Comparison of ENCODE assay signal across 19 cellular contexts in the genomic region with DNA sequence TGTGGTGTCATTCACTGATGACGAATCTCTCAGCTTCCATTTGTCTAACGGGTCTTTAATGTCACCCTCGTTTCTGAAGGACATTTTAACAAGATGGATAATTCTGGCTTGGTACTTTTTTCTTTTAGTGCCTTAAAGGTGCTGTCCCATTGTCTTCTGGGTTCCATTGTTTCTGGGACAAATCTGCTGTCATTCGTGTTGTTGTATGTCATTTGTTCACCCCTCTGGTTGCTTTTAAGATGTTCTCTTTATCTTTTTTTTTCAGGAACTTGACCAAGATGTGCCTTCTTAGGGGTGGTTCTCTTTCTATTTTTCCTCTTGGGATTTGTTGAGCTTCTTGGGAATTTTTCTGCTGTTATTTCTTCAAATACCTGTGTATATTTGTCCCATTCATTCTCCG. TPM values are rescaled to one million over a fixed set of nuclear protein-coding genes. Genes with fewer than 3 reads are reported as not detected.
"Had no signal": no experiment of that assay in that cellular context is flagged by ENCODE, and none has a peak within 500 bp of the region (broad histone marks: within the 10 kb centered on the region; RNA-seq: fewer than 3 reads in every experiment).

No MANE protein-coding gene starts in this region.

- H3K27ac ChIP-seq: dorsolateral prefrontal cortex, neutrophil, sigmoid colon, skin epidermis, testis, tibial nerve, upper lobe of right lung, vagina had no signal

- DNase-seq: effector CD8-positive, alpha-beta T cell; foreskin melanocyte; hippocampal formation; kidney glomerular epithelial cell; mammary epithelial cell; naive thymus-derived CD4-positive, alpha-beta T cell; stimulated activated CD4-positive, alpha-beta T cell treated with anti-CD3 and anti-CD28 coated beads, Interleukin-2, amount 100 ng/mL, for 24 hours; stimulated activated CD4-positive, alpha-beta T cell treated with anti-CD3 and anti-CD28 coated beads, Interleukin-4, amount 100 ng/mL, for 4 hours; stimulated activated naive B cell treated with anti-CD40 and anti-IgM and Interleukin-4, amounts not matched to agents 10 μg/mL and 1 μg/mL and 100 μg/mL, for 72 hours; stimulated activated naive CD8-positive, alpha-beta T cell treated with anti-CD3 and anti-CD28 coated beads, Interleukin-15, amount 100 ng/mL, for 72 hours; testis had no signal

- H3K27ac Mint-ChIP-seq: stimulated activated naive B cell treated with anti-CD40 and anti-IgM and Interleukin-4, amounts not matched to agents 10 μg/mL and 1 μg/mL and 100 μg/mL, for 72 hours; stimulated activated naive CD8-positive, alpha-beta T cell treated with anti-CD3 and anti-CD28 coated beads, Interleukin-15, amount 100 ng/mL, for 72 hours had no signal

- H3K4me3 Mint-ChIP-seq: stimulated activated naive B cell treated with anti-CD40 and anti-IgM and Interleukin-4, amounts not matched to agents 10 μg/mL and 1 μg/mL and 100 μg/mL, for 72 hours; stimulated activated naive CD8-positive, alpha-beta T cell treated with anti-CD3 and anti-CD28 coated beads, Interleukin-15, amount 100 ng/mL, for 72 hours had no signal

- H3K9me3 ChIP-seq: neutrophil, testis had no signal

- H3K36me3 ChIP-seq: neutrophil, sigmoid colon, tibial nerve, upper lobe of right lung, vagina had no signal

- H3K4me3 ChIP-seq: dorsolateral prefrontal cortex, sigmoid colon, skin epidermis, testis, tibial nerve, upper lobe of right lung, vagina had no signal

- H3K27me3 ChIP-seq: dorsolateral prefrontal cortex, sigmoid colon, testis, tibial nerve, upper lobe of right lung, vagina had no signal

RNA-seq across cellular contexts. Expression of gene MMEL1, which starts 14.0 kb away (rescaled TPM):
- total RNA-seq: mammary epithelial cell, osteocyte had no signal
- polyA plus RNA-seq: mammary epithelial cell had no signal
